In the genomic region with DNA sequence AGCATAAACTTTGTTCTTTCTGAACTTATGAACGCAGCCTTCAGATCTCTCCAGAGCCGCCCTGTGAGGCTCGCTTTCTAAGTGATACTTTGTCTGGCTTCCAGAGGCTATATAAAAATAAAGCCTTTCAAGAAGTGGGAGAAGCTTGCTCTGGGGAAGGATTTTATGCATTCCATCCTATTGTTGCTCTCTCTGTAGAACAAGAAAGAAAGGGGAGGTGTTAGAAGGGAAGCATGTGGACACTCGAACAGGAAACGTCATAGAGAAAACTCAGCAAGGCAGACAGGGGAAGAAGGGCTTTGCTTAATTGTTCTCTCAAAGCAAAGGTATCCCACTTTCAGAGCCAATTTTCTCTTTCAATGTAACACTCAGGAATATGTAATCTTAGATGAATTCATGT, we compare ENCODE assay signal across 24 cellular contexts.
A peak's percentile ranks its signal among the peaks of the same experiment; 100 is the strongest.
DNase-seq lines count a peak whose midpoint lies in the region; ATAC-seq and TF ChIP-seq lines count a peak whose summit lies in the region.
"Had no signal": no experiment of that assay in that cellular context is flagged by ENCODE, and none has a peak within 500 bp of the region (broad histone marks: within the 10 kb centered on the region; RNA-seq: fewer than 3 reads in every experiment).

No MANE protein-coding gene starts in this region.

- in situ Hi-C loops in KBM-7 (cut with MboI; ENCODE audit: low pct_unique_long_range_greater_than_20kb, low sequenced_read_pairs): no loop called here

- no peak overlapping the region for H2BK5ac ChIP-seq in mesendoderm (ENCODE audit: low read length)

- no peak for TF ChIP-seq EP300 in gastroesophageal sphincter (IDR thresholded peaks at IDR 0.05)

- no peak overlapping the region for H2AK5ac ChIP-seq in mesendoderm (ENCODE audit: low read length)

- H3K4me1 ChIP-seq in gastroesophageal sphincter (peaks cover 0 to 22% (median 2%) of the 10 kb centered on the region in 3 donors), aorta (ENCODE audit: control insufficient read depth in 1 of 2, insufficient read depth in 2 of 2, low read length in 2 of 2) (peaks cover 0 to 3% of the 10 kb centered on the region in 2 donors), mesendoderm (ENCODE audit: control insufficient read depth, low read depth, low read length) (no peaks in the 10 kb centered on the region)
- H3K4me1 ChIP-seq: SJSA1 had no signal

- TF ChIP-seq CTCF in gastroesophageal sphincter (IDR thresholded peaks at IDR 0.05): no peak

- H3K4ac ChIP-seq in mesendoderm (ENCODE audit: low read depth, low read length): no peak overlapping the region

- H3K36me3 ChIP-seq in gastroesophageal sphincter: no peaks in the 10 kb centered on the region
- H3K36me3 ChIP-seq in aorta (ENCODE audit: control insufficient read depth in 1 of 2, insufficient read depth in 2 of 2, low read length in 1 of 2): no peaks in the 10 kb centered on the region
- H3K36me3 ChIP-seq in mesendoderm (ENCODE audit: control insufficient read depth, insufficient read depth, low read length): no peaks in the 10 kb centered on the region
- H3K36me3 ChIP-seq: SJSA1 had no signal

- H3K9ac ChIP-seq in mesendoderm (ENCODE audit: low read length): no peak overlapping the region
- H3K9ac ChIP-seq: KMS-11 had no signal

- 17 to 23% methylated on average over 5 of the region's 5 CpGs for WGBS in gastroesophageal sphincter (ENCODE audit: low coverage in 1 of 2), 2 donors
- 4 to 6% methylated on average over 5 of the region's 5 CpGs for WGBS in aorta, 2 donors
- no CpG with 5 or more reads among the region's 5 CpGs for WGBS in mesendoderm (ENCODE audit: extremely low coverage, insufficient coverage, low lambda C conversion rate)

- no peak overlapping the region for H3K4me3 ChIP-seq in gastroesophageal sphincter
- H3K4me3 ChIP-seq in aorta (ENCODE audit: low read length in 2 of 2): peak overlapping the region in 1 of 2 donors; percentile 48
- no peak overlapping the region for H3K4me3 ChIP-seq in mesendoderm (ENCODE audit: low read length)
- H3K4me3 ChIP-seq: hepatocyte, SJSA1 had no signal

- H2BK120ac ChIP-seq in mesendoderm (ENCODE audit: low read depth, low read length): no peak overlapping the region

- H3K27me3 ChIP-seq in gastroesophageal sphincter (no peaks in the 10 kb centered on the region), aorta (ENCODE audit: control insufficient read depth in 1 of 2, insufficient read depth in 2 of 2, low read length in 1 of 2) (no peaks in the 10 kb centered on the region), mesendoderm (ENCODE audit: insufficient read depth, low read length, poor library complexity) (no peaks in the 10 kb centered on the region)
- H3K27me3 ChIP-seq: hepatocyte, SJSA1 had no signal

- no peaks in the 10 kb centered on the region for H3K79me1 ChIP-seq in mesendoderm (ENCODE audit: low read length)

- H3K79me2 ChIP-seq in mesendoderm (ENCODE audit: control insufficient read depth, insufficient read depth, low read length): no peaks in the 10 kb centered on the region
- H3K79me2 ChIP-seq: hepatocyte had no signal

- H4K5ac ChIP-seq in mesendoderm (ENCODE audit: low read length): no peak overlapping the region

- no peak overlapping the region for H4K8ac ChIP-seq in mesendoderm (ENCODE audit: low read depth, low read length)

- H3K9me3 ChIP-seq in gastroesophageal sphincter (no peaks in the 10 kb centered on the region), aorta (ENCODE audit: control insufficient read depth, low read length) (no peaks in the 10 kb centered on the region)
- H3K9me3 ChIP-seq: SJSA1 had no signal

- DNase-seq in HCEC 1CT (peak; percentile 3), astrocyte of the hippocampus (ENCODE audit: low read depth, low spot score) (peak; percentile 37), aorta (no peak), mesendoderm (no peak), KBM-7 (no peak)
- DNase-seq in stimulated activated CD4-positive, alpha-beta T cell treated with anti-CD3 and anti-CD28 coated beads, Interleukin-15, amount 100 ng/mL, for 24 hours: no peak
- DNase-seq: activated CD4-positive, alpha-beta T cell treated with anti-CD3 and anti-CD28 coated beads for 36 hours; activated naive CD4-positive, alpha-beta T cell treated with Interleukin-2 at 50 U/mL for 16 hours; activated T-cell treated with anti-CD3 and anti-CD28 coated beads, Interleukin-2, amount 50 U/mL, for 4 hours; CD8-positive, alpha-beta memory T cell; dermis blood vessel endothelial cell; DMS153; GDM1; GOT3; NCI-H1694; NCI-H2171; NCI-H524 treated with DMSO at 0.1 percent for 48 hours; nephron progenitor cell; stimulated activated CD8-positive, alpha-beta memory T cell treated with anti-CD3 and anti-CD28 coated beads, Interleukin-4, amount 100 ng/mL, for 48 hours had no signal

- no peak overlapping the region for H3K18ac ChIP-seq in mesendoderm (ENCODE audit: low read length)

- H3K4me2 ChIP-seq in mesendoderm (ENCODE audit: low read length): no peak overlapping the region
- H3K4me2 ChIP-seq: hepatocyte, KMS-11 had no signal

- TF ChIP-seq POLR2A in gastroesophageal sphincter (IDR thresholded peaks at IDR 0.05): no peak

- H3K23ac ChIP-seq in mesendoderm (ENCODE audit: low read length): no peak overlapping the region

- H3K56ac ChIP-seq in mesendoderm (ENCODE audit: low read length): no peak overlapping the region

- peak overlapping the region; percentile 73 to 78 (median 76) for H3K27ac ChIP-seq in gastroesophageal sphincter
- H3K27ac ChIP-seq in aorta (ENCODE audit: low read depth in 1 of 2, low read length in 2 of 2): peak overlapping the region; percentile 86 to 99
- no peak overlapping the region for H3K27ac ChIP-seq in mesendoderm (ENCODE audit: low read depth, low read length)
- H3K27ac ChIP-seq: hepatocyte, KMS-11, SJSA1 had no signal

- H2BK15ac ChIP-seq in mesendoderm (replicated peaks; ENCODE audit: low read depth): no peak overlapping the region

- intact Hi-C loops in aorta (cut with DNase I): loop anchor here (5.0 to 10.0 kb wide), 2 partner anchors 55 to 263 kb away; no protein-coding TSS in a partner anchor

- peak; percentile 41 for ATAC-seq in gastroesophageal sphincter
- peak; percentile 60 for ATAC-seq in aorta (ENCODE audit: low FRiP score)
- ATAC-seq: activated CD4-positive, alpha-beta T cell treated with anti-CD3 and anti-CD28 coated beads for 36 hours; activated T-cell treated with anti-CD3 and anti-CD28 coated beads, Interleukin-2, amount 50 U/mL, for 4 hours; left lobe of liver had no signal

Comparison
In these comparisons a context has a peak if more than half of its experiments do, and no peak if none do; other contexts are left out.
1. DNase-seq: peak in HCEC 1CT (single experiment) and astrocyte of the hippocampus (single experiment); none in aorta (0 of 2), mesendoderm (single experiment), KBM-7 (single experiment) and stimulated activated CD4-positive, alpha-beta T cell treated with anti-CD3 and anti-CD28 coated beads, Interleukin-15, amount 100 ng/mL, for 24 hours (single experiment).